ENCODE assay signal across 8 cellular contexts in the genomic region with DNA sequence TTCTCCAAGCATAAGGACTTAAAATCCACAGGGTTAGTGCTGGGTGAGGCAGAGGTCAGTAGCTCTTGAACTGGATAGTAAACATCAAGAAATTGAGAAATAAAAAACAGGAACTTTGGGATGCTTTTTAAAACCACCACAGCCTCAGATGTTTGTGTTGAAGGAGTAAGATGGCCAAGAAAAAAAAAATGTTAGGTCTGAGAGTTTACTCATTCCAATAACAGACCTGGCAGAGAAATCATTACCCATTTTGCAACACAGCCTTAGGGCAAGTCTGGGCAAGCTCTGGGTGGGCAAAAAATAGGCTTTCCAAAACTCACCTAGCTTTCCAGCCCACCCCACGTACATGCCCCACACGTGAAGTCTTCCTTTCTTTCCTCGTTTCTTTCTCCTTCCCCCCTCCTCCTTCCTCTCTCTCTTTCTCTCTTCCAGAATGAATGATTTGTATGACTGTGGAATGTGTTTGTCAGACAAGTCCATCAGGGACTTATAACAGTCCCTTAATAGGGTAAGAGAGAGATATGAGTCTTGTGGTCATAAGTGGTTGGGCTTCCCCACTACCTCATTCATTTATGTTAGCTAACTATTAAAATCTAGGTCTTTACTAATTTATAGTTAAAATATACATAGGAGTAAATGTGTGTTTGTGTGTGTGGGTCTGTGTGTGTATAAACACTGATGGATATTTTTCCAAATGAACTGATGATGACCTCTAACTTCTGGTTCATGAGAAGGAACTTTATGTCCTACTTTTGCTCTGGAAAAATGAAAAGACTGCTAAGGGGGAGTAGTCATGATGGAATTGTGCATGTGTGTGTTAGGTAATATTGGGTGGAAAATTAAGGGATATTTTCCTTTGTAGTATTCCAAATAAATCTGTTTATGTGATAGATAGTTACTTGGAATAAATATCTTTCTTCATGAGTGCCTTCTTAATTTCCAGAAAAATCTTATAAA. TPM values are rescaled to one million over a fixed set of nuclear protein-coding genes. Genes with fewer than 3 reads are reported as not detected.
DNase-seq lines count a peak whose midpoint lies in the region; ATAC-seq and TF ChIP-seq lines count a peak whose summit lies in the region.
"Had no signal": no experiment of that assay in that cellular context is flagged by ENCODE, and none has a peak within 500 bp of the region (broad histone marks: within the 10 kb centered on the region; RNA-seq: fewer than 3 reads in every experiment).

No MANE protein-coding gene starts in this region.

- peaks cover 13% of the 10 kb centered on the region for H3K4me1 ChIP-seq in upper lobe of right lung

- intact Hi-C loops in upper lobe of right lung (cut with DNase I): no loop called here
- intact Hi-C loops in left colon (cut with DNase I, micrococcal nuclease): no loop called here

- DNase-seq in foreskin melanocyte (peak; percentile 14), upper lobe of right lung (no peak), GF-D8 (lab: John Stamatoyannopoulos, UW) (no peak), left colon (no peak)
- DNase-seq in effector CD8-positive, alpha-beta T cell (lab: John Stamatoyannopoulos, UW): no peak
- DNase-seq: kidney had no signal

- no peaks in the 10 kb centered on the region for H3K36me3 ChIP-seq in upper lobe of right lung

- no peaks in the 10 kb centered on the region for H3K27me3 ChIP-seq in upper lobe of right lung

- H3K27ac ChIP-seq in upper lobe of right lung: peak overlapping the region; percentile 45

- ATAC-seq in GM21381 (IDR thresholded peaks at IDR 0.05; ENCODE audit: unreplicated experiment) (peak; percentile 54), HG03457 (IDR thresholded peaks at IDR 0.05; ENCODE audit: unreplicated experiment) (peak; percentile 79), upper lobe of right lung (peak; percentile 59), left colon (no peak)

- no peaks in the 10 kb centered on the region for H3K9me3 ChIP-seq in upper lobe of right lung

- TF ChIP-seq CTCF in upper lobe of right lung (IDR thresholded peaks at IDR 0.05): no peak

- no peak overlapping the region for H3K4me3 ChIP-seq in upper lobe of right lung

RNA-seq across cellular contexts. Expression of a gene that starts 18.0 kb away (rescaled TPM):
- total RNA-seq in upper lobe of right lung: 47.6 TPM
- total RNA-seq in left colon: 10 to 100 TPM in 1 of 2 donors, 1 to 10 TPM in 1; 8.0 to 10.9 TPM
